Comparison of ENCODE assay signal across 8 cellular contexts in genomic region chr11:77602385-77603105, GRCh38. TPM values are rescaled to one million over a fixed set of nuclear protein-coding genes. Genes with fewer than 3 reads are reported as not detected.
DNase-seq lines count a peak whose midpoint lies in the region; TF ChIP-seq lines count a peak whose summit lies in the region.

No MANE protein-coding gene starts in this region.

- TF ChIP-seq CTCF in fibroblast of lung (conservative IDR thresholded peaks at IDR 0.05 in 1 of 2, IDR thresholded peaks at IDR 0.05 in 1 of 2; ENCODE audit: low read depth in 1 of 2, low read length in 2 of 2): no peak

- no peak overlapping the region for H3K9ac ChIP-seq in fibroblast of lung (ENCODE audit: insufficient read depth, low read length)

- no peaks in the 10 kb centered on the region for H3K79me2 ChIP-seq in fibroblast of lung (ENCODE audit: control insufficient read depth, insufficient read depth, low read length)

- H3K9me3 ChIP-seq in SJCRH30 (replicated peaks): no peaks in the 10 kb centered on the region
- H3K9me3 ChIP-seq in fibroblast of lung (ENCODE audit: control insufficient read depth, insufficient read depth, low read depth, low read length): no peaks in the 10 kb centered on the region

- H4K20me1 ChIP-seq in fibroblast of lung (ENCODE audit: control insufficient read depth, extremely low read depth, insufficient read depth, low read length): no peaks in the 10 kb centered on the region

- H3K4me1 ChIP-seq in SJCRH30: no peaks in the 10 kb centered on the region
- peaks cover 12% of the 10 kb centered on the region for H3K4me1 ChIP-seq in fibroblast of lung (ENCODE audit: control insufficient read depth, extremely low read depth, insufficient read depth, low read length)

- peak; percentile 77 for DNase-seq in GM03348 (ENCODE audit: low spot score)
- DNase-seq in SJCRH30: no peak
- peak; percentile 83 to 94 for DNase-seq in fibroblast of lung (ENCODE audit: low read depth in 2 of 2)
- DNase-seq in pons (ENCODE audit: low spot score): peak; percentile 68
- no peak for DNase-seq in stimulated activated CD8-positive, alpha-beta memory T cell treated with anti-CD3 and anti-CD28 coated beads, Interleukin-4, amount 100 ng/mL, for 48 hours
- DNase-seq in AML-193 (lab: John Stamatoyannopoulos, UW): no peak
- no peak for DNase-seq in activated T-cell treated with anti-CD3 and anti-CD28 coated beads, Interleukin-2, amount 50 U/mL, for 48 hours
- no peak for DNase-seq in NCI-H774 (lab: John Stamatoyannopoulos, UW)

- H3K27me3 ChIP-seq in SJCRH30 (no peaks in the 10 kb centered on the region), fibroblast of lung (ENCODE audit: control insufficient read depth, insufficient read depth, low read length) (no peaks in the 10 kb centered on the region)

- H3K36me3 ChIP-seq in SJCRH30 (peaks cover 12% of the 10 kb centered on the region), fibroblast of lung (ENCODE audit: control insufficient read depth, insufficient read depth, low read length) (no peaks in the 10 kb centered on the region)

- H2AFZ ChIP-seq in fibroblast of lung (ENCODE audit: low read length): no peak overlapping the region

- H3K4me3 ChIP-seq in SJCRH30 (no peak overlapping the region), fibroblast of lung (replicated peaks in 1 of 4; ENCODE audit: control extremely low read depth in 1 of 4, insufficient read depth in 1 of 4, low read depth in 3 of 4, low read length in 4 of 4) (no peak overlapping the region)

- peak overlapping the region; percentile 63 for H3K4me2 ChIP-seq in fibroblast of lung (ENCODE audit: extremely low read depth, insufficient read depth, low read length)

- H3K27ac ChIP-seq in SJCRH30 (0 out of 2 replicates have a peak overlapping the region, but pooled peaks have one; percentile 26), fibroblast of lung (ENCODE audit: insufficient read depth, low read length) (peak overlapping the region; percentile 72)

RNA-seq across cellular contexts. Expression of gene AQP11, which starts 12.8 kb away (rescaled TPM):
- total RNA-seq in SJCRH30 (2014; rRNA removed; shearing (Covaris generic)): 0.99 and 1.5 TPM in 2 replicates
- 7.4 and 11.2 TPM in 2 replicates for total RNA-seq in fibroblast of lung
- polyA plus RNA-seq in fibroblast of lung: 1.3 and 1.6 TPM in 2 replicates
- polyA plus RNA-seq in fibroblast of lung (2012): 1.4 and 2.3 TPM in 2 replicates
- polyA minus RNA-seq in fibroblast of lung (ENCODE audit: low replicate concordance): 2.6 and 2.7 TPM in 2 replicates

RNA-seq across cellular contexts. Expression of gene CLNS1A, which starts 35.0 kb away (rescaled TPM):
- total RNA-seq in SJCRH30 (2014; rRNA removed; shearing (Covaris generic)): 279 and 290 TPM in 2 replicates
- 130 and 166 TPM in 2 replicates for total RNA-seq in fibroblast of lung
- 144 and 155 TPM in 2 replicates for polyA plus RNA-seq in fibroblast of lung
- 118 and 123 TPM in 2 replicates for polyA plus RNA-seq in fibroblast of lung (2012)
- 17.2 and 45.3 TPM in 2 replicates for polyA minus RNA-seq in fibroblast of lung (ENCODE audit: low replicate concordance)

Comparison
In these comparisons a context has a peak if more than half of its experiments do, and no peak if none do; other contexts are left out.
1. DNase-seq: peak in GM03348 (single experiment), fibroblast of lung (2 of 2) and pons (single experiment); none in SJCRH30 (0 of 2), stimulated activated CD8-positive, alpha-beta memory T cell treated with anti-CD3 and anti-CD28 coated beads, Interleukin-4, amount 100 ng/mL, for 48 hours (single experiment), AML-193 (0 of 2), activated T-cell treated with anti-CD3 and anti-CD28 coated beads, Interleukin-2, amount 50 U/mL, for 48 hours (0 of 2) and NCI-H774 (single experiment).